Comparison of ENCODE assay signal across 1 cellular context in the genomic region with DNA sequence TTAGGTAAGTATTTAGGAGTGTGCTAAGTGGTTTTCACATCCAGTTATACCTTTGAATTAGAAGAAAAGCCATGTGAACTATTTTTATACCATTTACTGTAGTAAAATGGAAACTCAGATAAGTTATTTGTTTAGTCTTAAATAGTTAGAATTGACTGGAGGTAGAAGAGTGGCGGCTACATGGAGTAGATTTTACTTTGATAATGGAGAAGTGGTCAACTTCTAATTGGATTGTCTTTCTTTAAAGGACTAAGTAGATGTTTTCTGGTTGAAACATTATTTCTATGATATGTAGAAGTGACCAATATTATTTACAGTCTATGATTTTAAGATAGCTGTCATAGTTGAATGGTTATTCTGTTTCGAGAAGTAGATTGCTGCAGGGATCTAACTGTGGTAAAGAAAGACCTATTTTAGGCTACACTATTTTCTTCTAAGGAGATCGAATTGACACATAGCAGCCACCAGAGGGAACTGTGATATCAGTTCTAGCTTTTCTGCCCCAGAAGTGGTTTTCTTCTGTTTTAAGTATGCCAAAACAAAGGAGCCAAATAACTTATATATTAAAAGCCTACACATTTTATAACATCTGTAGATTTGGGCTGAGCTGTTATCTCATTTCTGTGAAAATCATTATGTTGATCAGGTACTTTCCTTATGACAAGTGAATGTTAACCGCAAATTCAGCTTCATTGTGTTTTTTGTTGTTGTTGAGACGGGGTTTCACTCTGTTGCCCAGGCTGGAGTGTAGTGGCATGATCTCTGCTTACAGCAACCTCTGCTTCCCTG.
TF ChIP-seq lines count a peak whose summit lies in the region.

No MANE protein-coding gene starts in this region.

TF ChIP-seq in GM12878, 131 proteins besides CTCF, POLR2A, EP300 and RAD21 (continues in another document):
- TF ChIP-seq ESRRA (IDR thresholded peaks at IDR 0.05; ENCODE audit: low read length) (no peak), SP1 (IDR thresholded peaks at IDR 0.05; ENCODE audit: low read depth, low read length) (no peak), EED (IDR thresholded peaks at IDR 0.05; ENCODE audit: low read depth) (no peak), IKZF2 (IDR thresholded peaks at IDR 0.05) (no peak; a peak in 1 of 4 replicates), MYB (IDR thresholded peaks at IDR 0.05; ENCODE audit: borderline replicate concordance, low read depth, low read length) (no peak), SIN3A (IDR thresholded peaks at IDR 0.05; ENCODE audit: low read depth, low read length) (no peak), IRF4 (IDR thresholded peaks at IDR 0.05; ENCODE audit: low read depth, low read length) (0 out of 2 replicates have a peak, but pooled peaks have one; percentile 26), ATF2 (IDR thresholded peaks at IDR 0.05; ENCODE audit: low read length) (no peak), BACH1 (IDR thresholded peaks at IDR 0.05; ENCODE audit: borderline replicate concordance) (no peak), RELA (IDR thresholded peaks at IDR 0.05; ENCODE audit: borderline replicate concordance, partially characterized antibody) (no peak), ZBED1 (IDR thresholded peaks at IDR 0.05; ENCODE audit: borderline replicate concordance) (no peak), STAT3 (IDR thresholded peaks at IDR 0.05; ENCODE audit: low read depth, low read length) (no peak), NR2C1 (IDR thresholded peaks at IDR 0.05) (no peak), JUND (IDR thresholded peaks at IDR 0.05; ENCODE audit: low read depth, low read length) (no peak), PAX5 (IDR thresholded peaks at IDR 0.05; ENCODE audit: borderline replicate concordance, low read depth, low read length) (0 out of 2 replicates have a peak, but pooled peaks have one; percentile 18), PAX8 (IDR thresholded peaks at IDR 0.05) (no peak), IKZF1 (conservative IDR thresholded peaks at IDR 0.05) (peak; percentile 39), FOS (IDR thresholded peaks at IDR 0.05; ENCODE audit: borderline replicate concordance, extremely low read depth, insufficient read length) (no peak), POLR2AphosphoS5 (IDR thresholded peaks at IDR 0.05; ENCODE audit: low read length) (no peak), RBBP5 (conservative IDR thresholded peaks at IDR 0.05) (no peak), ZNF207 (IDR thresholded peaks at IDR 0.05; ENCODE audit: borderline replicate concordance) (no peak), NBN (IDR thresholded peaks at IDR 0.05) (peak; percentile 35; the same call in 1 of the 2 replicates), TARDBP (IDR thresholded peaks at IDR 0.05; ENCODE audit: borderline replicate concordance) (no peak), NRF1 (conservative IDR thresholded peaks at IDR 0.05; ENCODE audit: low read depth, low read length) (no peak), TCF12 (IDR thresholded peaks at IDR 0.05; ENCODE audit: low read depth, low read length) (no peak), NR2C2 (IDR thresholded peaks at IDR 0.05; ENCODE audit: borderline replicate concordance, control insufficient read depth, insufficient read length, low read depth) (no peak), HDAC6 (IDR thresholded peaks at IDR 0.05; ENCODE audit: unreplicated experiment) (no peak), BCL11A (IDR thresholded peaks at IDR 0.05; ENCODE audit: low read depth, low read length) (0 out of 2 replicates have a peak, but pooled peaks have one; percentile 35), RUNX3 (IDR thresholded peaks at IDR 0.05; ENCODE audit: low read length) (peak; percentile 1; the same call in 1 of the 2 replicates), ZNF622 (IDR thresholded peaks at IDR 0.05) (no peak), PML (IDR thresholded peaks at IDR 0.05; ENCODE audit: low read length) (no peak), ATF7 (IDR thresholded peaks at IDR 0.05; ENCODE audit: low read depth) (peak; percentile 64), KDM1A (IDR thresholded peaks at IDR 0.05; ENCODE audit: borderline replicate concordance) (no peak), MEF2A (IDR thresholded peaks at IDR 0.05; ENCODE audit: insufficient read depth, low read depth, low read length) (peak; percentile 90), ZZZ3 (IDR thresholded peaks at IDR 0.05; ENCODE audit: control insufficient read depth, insufficient read length, low read depth) (no peak), HDGF (IDR thresholded peaks at IDR 0.05) (no peak), CHD2 (IDR thresholded peaks at IDR 0.05; ENCODE audit: borderline replicate concordance, low read depth, low read length) (no peak), MAX (IDR thresholded peaks at IDR 0.05; ENCODE audit: low read depth, low read length) (no peak), NR2F1 (conservative IDR thresholded peaks at IDR 0.05) (peak; percentile 46; the same call in 1 of the 2 replicates), CBX3 (IDR thresholded peaks at IDR 0.05; ENCODE audit: borderline replicate concordance, low read depth) (no peak), SMARCA5 (IDR thresholded peaks at IDR 0.05) (no peak), SUZ12 (IDR thresholded peaks at IDR 0.05; ENCODE audit: unreplicated experiment) (no peak), STAT1 (conservative IDR thresholded peaks at IDR 0.05) (no peak), LARP7 (IDR thresholded peaks at IDR 0.05) (no peak), HDAC2 (IDR thresholded peaks at IDR 0.05) (no peak), SMAD5 (IDR thresholded peaks at IDR 0.05; ENCODE audit: low read depth) (no peak), HCFC1 (IDR thresholded peaks at IDR 0.05; ENCODE audit: low read length) (no peak), TCF3 (IDR thresholded peaks at IDR 0.05; ENCODE audit: borderline replicate concordance, insufficient read depth, low read depth, low read length) (no peak), ZNF217 (IDR thresholded peaks at IDR 0.05) (peak; percentile 96), POLR2AphosphoS2 (IDR thresholded peaks at IDR 0.05; ENCODE audit: low read depth, low read length) (no peak), GATAD2B (conservative IDR thresholded peaks at IDR 0.05; ENCODE audit: low read depth) (no peak), DPF2 (IDR thresholded peaks at IDR 0.05) (peak; percentile 68; the same call in 1 of the 2 replicates), RELB (IDR thresholded peaks at IDR 0.05; ENCODE audit: low read depth) (peak; percentile 81)
- TF ChIP-seq, protein P1, sequence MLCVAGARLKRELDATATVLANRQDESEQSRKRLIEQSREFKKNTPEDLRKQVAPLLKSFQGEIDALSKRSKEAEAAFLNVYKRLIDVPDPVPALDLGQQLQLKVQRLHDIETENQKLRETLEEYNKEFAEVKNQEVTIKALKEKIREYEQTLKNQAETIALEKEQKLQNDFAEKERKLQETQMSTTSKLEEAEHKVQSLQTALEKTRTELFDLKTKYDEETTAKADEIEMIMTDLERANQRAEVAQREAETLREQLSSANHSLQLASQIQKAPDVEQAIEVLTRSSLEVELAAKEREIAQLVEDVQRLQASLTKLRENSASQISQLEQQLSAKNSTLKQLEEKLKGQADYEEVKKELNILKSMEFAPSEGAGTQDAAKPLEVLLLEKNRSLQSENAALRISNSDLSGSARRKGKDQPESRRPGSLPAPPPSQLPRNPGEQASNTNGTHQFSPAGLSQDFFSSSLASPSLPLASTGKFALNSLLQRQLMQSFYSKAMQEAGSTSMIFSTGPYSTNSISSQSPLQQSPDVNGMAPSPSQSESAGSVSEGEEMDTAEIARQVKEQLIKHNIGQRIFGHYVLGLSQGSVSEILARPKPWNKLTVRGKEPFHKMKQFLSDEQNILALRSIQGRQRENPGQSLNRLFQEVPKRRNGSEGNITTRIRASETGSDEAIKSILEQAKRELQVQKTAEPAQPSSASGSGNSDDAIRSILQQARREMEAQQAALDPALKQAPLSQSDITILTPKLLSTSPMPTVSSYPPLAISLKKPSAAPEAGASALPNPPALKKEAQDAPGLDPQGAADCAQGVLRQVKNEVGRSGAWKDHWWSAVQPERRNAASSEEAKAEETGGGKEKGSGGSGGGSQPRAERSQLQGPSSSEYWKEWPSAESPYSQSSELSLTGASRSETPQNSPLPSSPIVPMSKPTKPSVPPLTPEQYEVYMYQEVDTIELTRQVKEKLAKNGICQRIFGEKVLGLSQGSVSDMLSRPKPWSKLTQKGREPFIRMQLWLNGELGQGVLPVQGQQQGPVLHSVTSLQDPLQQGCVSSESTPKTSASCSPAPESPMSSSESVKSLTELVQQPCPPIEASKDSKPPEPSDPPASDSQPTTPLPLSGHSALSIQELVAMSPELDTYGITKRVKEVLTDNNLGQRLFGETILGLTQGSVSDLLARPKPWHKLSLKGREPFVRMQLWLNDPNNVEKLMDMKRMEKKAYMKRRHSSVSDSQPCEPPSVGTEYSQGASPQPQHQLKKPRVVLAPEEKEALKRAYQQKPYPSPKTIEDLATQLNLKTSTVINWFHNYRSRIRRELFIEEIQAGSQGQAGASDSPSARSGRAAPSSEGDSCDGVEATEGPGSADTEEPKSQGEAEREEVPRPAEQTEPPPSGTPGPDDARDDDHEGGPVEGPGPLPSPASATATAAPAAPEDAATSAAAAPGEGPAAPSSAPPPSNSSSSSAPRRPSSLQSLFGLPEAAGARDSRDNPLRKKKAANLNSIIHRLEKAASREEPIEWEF (IDR thresholded peaks at IDR 0.05; ENCODE audit: insufficient replicate concordance, low read depth, low read length), result no peak
- TF ChIP-seq, protein P2, sequence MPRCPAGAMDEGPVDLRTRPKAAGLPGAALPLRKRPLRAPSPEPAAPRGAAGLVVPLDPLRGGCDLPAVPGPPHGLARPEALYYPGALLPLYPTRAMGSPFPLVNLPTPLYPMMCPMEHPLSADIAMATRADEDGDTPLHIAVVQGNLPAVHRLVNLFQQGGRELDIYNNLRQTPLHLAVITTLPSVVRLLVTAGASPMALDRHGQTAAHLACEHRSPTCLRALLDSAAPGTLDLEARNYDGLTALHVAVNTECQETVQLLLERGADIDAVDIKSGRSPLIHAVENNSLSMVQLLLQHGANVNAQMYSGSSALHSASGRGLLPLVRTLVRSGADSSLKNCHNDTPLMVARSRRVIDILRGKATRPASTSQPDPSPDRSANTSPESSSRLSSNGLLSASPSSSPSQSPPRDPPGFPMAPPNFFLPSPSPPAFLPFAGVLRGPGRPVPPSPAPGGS (IDR thresholded peaks at IDR 0.05; ENCODE audit: borderline replicate concordance, insufficient read depth, low read depth, low read length, poor library complexity, severe bottlenecking), result no peak
- TF ChIP-seq, protein P3, sequence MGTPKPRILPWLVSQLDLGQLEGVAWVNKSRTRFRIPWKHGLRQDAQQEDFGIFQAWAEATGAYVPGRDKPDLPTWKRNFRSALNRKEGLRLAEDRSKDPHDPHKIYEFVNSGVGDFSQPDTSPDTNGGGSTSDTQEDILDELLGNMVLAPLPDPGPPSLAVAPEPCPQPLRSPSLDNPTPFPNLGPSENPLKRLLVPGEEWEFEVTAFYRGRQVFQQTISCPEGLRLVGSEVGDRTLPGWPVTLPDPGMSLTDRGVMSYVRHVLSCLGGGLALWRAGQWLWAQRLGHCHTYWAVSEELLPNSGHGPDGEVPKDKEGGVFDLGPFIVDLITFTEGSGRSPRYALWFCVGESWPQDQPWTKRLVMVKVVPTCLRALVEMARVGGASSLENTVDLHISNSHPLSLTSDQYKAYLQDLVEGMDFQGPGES (IDR thresholded peaks at IDR 0.05), result no peak
- TF ChIP-seq, protein P4, sequence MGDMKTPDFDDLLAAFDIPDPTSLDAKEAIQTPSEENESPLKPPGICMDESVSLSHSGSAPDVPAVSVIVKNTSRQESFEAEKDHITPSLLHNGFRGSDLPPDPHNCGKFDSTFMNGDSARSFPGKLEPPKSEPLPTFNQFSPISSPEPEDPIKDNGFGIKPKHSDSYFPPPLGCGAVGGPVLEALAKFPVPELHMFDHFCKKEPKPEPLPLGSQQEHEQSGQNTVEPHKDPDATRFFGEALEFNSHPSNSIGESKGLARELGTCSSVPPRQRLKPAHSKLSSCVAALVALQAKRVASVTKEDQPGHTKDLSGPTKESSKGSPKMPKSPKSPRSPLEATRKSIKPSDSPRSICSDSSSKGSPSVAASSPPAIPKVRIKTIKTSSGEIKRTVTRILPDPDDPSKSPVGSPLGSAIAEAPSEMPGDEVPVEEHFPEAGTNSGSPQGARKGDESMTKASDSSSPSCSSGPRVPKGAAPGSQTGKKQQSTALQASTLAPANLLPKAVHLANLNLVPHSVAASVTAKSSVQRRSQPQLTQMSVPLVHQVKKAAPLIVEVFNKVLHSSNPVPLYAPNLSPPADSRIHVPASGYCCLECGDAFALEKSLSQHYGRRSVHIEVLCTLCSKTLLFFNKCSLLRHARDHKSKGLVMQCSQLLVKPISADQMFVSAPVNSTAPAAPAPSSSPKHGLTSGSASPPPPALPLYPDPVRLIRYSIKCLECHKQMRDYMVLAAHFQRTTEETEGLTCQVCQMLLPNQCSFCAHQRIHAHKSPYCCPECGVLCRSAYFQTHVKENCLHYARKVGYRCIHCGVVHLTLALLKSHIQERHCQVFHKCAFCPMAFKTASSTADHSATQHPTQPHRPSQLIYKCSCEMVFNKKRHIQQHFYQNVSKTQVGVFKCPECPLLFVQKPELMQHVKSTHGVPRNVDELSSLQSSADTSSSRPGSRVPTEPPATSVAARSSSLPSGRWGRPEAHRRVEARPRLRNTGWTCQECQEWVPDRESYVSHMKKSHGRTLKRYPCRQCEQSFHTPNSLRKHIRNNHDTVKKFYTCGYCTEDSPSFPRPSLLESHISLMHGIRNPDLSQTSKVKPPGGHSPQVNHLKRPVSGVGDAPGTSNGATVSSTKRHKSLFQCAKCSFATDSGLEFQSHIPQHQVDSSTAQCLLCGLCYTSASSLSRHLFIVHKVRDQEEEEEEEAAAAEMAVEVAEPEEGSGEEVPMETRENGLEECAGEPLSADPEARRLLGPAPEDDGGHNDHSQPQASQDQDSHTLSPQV (IDR thresholded peaks at IDR 0.05), result 0 out of 2 replicates have a peak, but pooled peaks have one; percentile 4
